Comparison of ENCODE assay signal across 8 cellular contexts in the genomic region with DNA sequence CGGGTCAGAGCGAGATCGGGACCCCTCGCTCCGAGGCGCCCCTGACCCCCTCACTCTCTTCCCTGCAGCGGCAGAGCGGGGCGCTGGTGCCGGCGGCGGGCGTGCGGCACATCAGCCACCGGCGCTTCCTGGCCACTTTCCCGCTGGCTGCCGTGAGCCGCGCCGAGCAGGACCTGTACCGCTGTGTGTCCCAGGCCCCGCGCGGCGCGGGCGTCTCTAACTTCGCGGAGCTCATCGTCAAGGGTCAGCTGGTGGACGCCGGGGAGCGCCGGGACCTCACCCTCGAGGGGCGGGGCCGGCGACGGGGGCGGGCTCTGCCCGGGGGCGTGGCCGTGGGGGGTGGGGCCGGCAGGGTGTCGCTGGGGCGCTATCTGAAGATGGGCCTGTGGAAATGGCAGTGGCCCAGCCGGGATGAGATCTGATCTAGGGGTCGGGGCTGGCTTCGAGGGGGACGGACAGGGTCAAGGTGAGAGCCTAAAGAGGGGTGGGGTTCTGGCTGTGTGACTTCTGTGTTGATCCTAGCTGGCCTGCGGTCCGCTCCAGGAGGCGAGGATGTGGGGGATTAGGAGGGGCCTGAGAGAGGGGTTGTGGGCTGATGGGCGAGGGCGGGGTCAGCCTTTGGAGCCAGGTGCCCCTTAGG. TPM values are rescaled to one million over a fixed set of nuclear protein-coding genes. Genes with fewer than 3 reads are reported as not detected.
DNase-seq lines count a peak whose midpoint lies in the region; ATAC-seq, FAIRE-seq and TF ChIP-seq lines count a peak whose summit lies in the region.

No MANE protein-coding gene starts in this region.

- H3K36me3 ChIP-seq in HUES6 (ENCODE audit: control insufficient read depth, insufficient read depth, low read length) (0 out of 2 replicates have a peak, but pooled peaks cover 7% of the 10 kb centered on the region), neuron (ENCODE audit: insufficient read depth, low read length) (no peaks in the 10 kb centered on the region), kidney (ENCODE audit: control insufficient read depth in 1 of 2, insufficient read depth in 2 of 2, low read length in 2 of 2) (no peaks in the 10 kb centered on the region), HAP-1 (replicated peaks) (peaks cover 22% of the 10 kb centered on the region)

- in situ Hi-C loops in HAP-1 (cut with MboI; ENCODE audit: low sequenced_read_pairs): no loop called here

- H3K9me3 ChIP-seq in HUES6 (ENCODE audit: control insufficient read depth, insufficient read depth, low read depth, low read length) (no peaks in the 10 kb centered on the region), neuron (ENCODE audit: low read length) (no peaks in the 10 kb centered on the region), kidney (ENCODE audit: control insufficient read depth in 1 of 2, low read length in 2 of 2) (no peaks in the 10 kb centered on the region), HAP-1 (no peaks in the 10 kb centered on the region; the same call in 1 of the 2 replicates)

- peaks cover 14% of the 10 kb centered on the region for H3K27me3 ChIP-seq in HUES6 (ENCODE audit: control insufficient read depth, insufficient read depth, low read length)
- H3K27me3 ChIP-seq in neuron (ENCODE audit: insufficient read depth, low read length): peaks cover 26% of the 10 kb centered on the region
- H3K27me3 ChIP-seq in HAP-1 (ENCODE audit: low read depth): no peaks in the 10 kb centered on the region

- H3K4me1 ChIP-seq in HUES6 (ENCODE audit: control insufficient read depth, insufficient read depth, low read length): peaks cover 37% of the 10 kb centered on the region
- peaks cover 20% of the 10 kb centered on the region for H3K4me1 ChIP-seq in neuron (ENCODE audit: insufficient read depth, low read length)
- peaks cover 0 to 2% of the 10 kb centered on the region in 2 donors for H3K4me1 ChIP-seq in kidney (ENCODE audit: control insufficient read depth in 1 of 2, insufficient read depth in 1 of 2, low read depth in 1 of 2, low read length in 2 of 2)
- H3K4me1 ChIP-seq in HAP-1: peaks cover 15% of the 10 kb centered on the region

- DNase-seq in activated T-cell treated with anti-CD3 and anti-CD28 coated beads for 48 hours (ENCODE audit: low read depth): peak; percentile 23
- peak; percentile 51 for DNase-seq in fibroblast of villous mesenchyme (ENCODE audit: low read depth)
- no peak for DNase-seq in kidney
- no peak for DNase-seq in RCC 7860 (ENCODE audit: low spot score)
- DNase-seq in HAP-1 (ENCODE audit: low spot score in 2 of 2): no peak

- peak overlapping the region; percentile 75 for H3K4me3 ChIP-seq in HUES6 (ENCODE audit: low read depth, low read length)
- peak overlapping the region; percentile 56 for H3K4me3 ChIP-seq in fibroblast of villous mesenchyme (ENCODE audit: low read depth, low read length)
- H3K4me3 ChIP-seq in neuron (ENCODE audit: low read length): peak overlapping the region; percentile 32
- H3K4me3 ChIP-seq in kidney (ENCODE audit: low read length in 2 of 2): peak overlapping the region in 1 of 2 donors; percentile 48
- H3K4me3 ChIP-seq in HAP-1: no peak overlapping the region

- peak overlapping the region; percentile 10 for H2AFZ ChIP-seq in neuron (ENCODE audit: low read depth, low read length)

- TF ChIP-seq CTCF in fibroblast of villous mesenchyme (IDR thresholded peaks at IDR 0.05; ENCODE audit: insufficient read depth, low read depth, low read length) (no peak), kidney (IDR thresholded peaks at IDR 0.05; ENCODE audit: borderline replicate concordance, extremely low read depth, insufficient read depth) (no peak)

- H3K27ac ChIP-seq in HUES6 (ENCODE audit: low read depth, low read length): no peak overlapping the region
- no peak overlapping the region for H3K27ac ChIP-seq in kidney (ENCODE audit: low read depth in 2 of 2, low read length in 2 of 2)

- no peak for FAIRE-seq in kidney (lab: Jason Lieb, UNC)
- no peak for FAIRE-seq in RCC 7860 (lab: Jason Lieb, UNC)

- intact Hi-C loops in kidney (cut with DNase I): no loop called here

- no peak for ATAC-seq in HG03095 (IDR thresholded peaks at IDR 0.05; ENCODE audit: unreplicated experiment)

- H3K9ac ChIP-seq in HUES6 (ENCODE audit: low read length): peak overlapping the region; percentile 45
- no peak overlapping the region for H3K9ac ChIP-seq in kidney (ENCODE audit: low read length in 2 of 2)

RNA-seq across cellular contexts. Expression of gene PTPRU, which starts 23.6 kb away (rescaled TPM):
- total RNA-seq in fibroblast of villous mesenchyme (5.5 and 6.9 TPM in 2 replicates), kidney (53.6 TPM)
- polyA plus RNA-seq in kidney (ENCODE audit: insufficient read depth, low read depth, low replicate concordance): 3.7 TPM

RNA-seq across cellular contexts. Expression of gene MECR, which starts 29.2 kb away (rescaled TPM):
- total RNA-seq in fibroblast of villous mesenchyme (22.5 and 28.0 TPM in 2 replicates), kidney (27.7 TPM)
- 42.6 TPM for polyA plus RNA-seq in kidney (ENCODE audit: insufficient read depth, low read depth, low replicate concordance)

Comparison
In these comparisons a context has a peak if more than half of its experiments do, and no peak if none do; other contexts are left out.
1. DNase-seq: peak in activated T-cell treated with anti-CD3 and anti-CD28 coated beads for 48 hours (single experiment) and fibroblast of villous mesenchyme (single experiment); none in kidney (single experiment), RCC 7860 (single experiment) and HAP-1 (0 of 2).